34 cellular contexts compared by ENCODE assay signal in the genomic region with DNA sequence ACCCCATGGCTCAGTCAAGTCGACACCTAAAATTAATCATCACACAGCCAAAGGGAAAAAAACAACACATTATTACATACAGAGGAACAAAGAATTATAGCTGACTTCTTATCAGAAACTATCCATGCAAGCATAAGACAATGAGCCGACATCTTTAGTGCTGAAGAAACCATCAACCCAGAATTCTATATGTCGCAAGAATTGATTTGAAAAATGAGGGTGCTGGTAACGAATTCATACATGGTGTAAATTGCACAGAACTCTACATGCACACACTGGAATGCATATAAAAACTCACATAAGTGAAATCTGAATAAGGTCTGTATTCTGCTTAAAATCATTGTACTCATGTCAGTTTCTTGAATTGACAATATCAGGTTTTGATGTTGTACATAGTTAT.
"Had no signal": no experiment of that assay in that cellular context is flagged by ENCODE, and none has a peak within 500 bp of the region (broad histone marks: within the 10 kb centered on the region; RNA-seq: fewer than 3 reads in every experiment).

No MANE protein-coding gene starts in this region.

- H3K27me3 Mint-ChIP-seq: activated naive CD8-positive, alpha-beta T cell had no signal

- H3K27ac ChIP-seq: cardiac muscle cell, colonic mucosa, VCaP had no signal

- ATAC-seq: activated CD8-positive, alpha-beta memory T cell treated with anti-CD3 and anti-CD28 coated beads, Interleukin-2, amount 10 ng/mL, durations not matched to agents 7 days and 5 days; activated CD8-positive, alpha-beta T cell treated with anti-CD3 and anti-CD28 coated beads, Interleukin-2, amount 10 ng/mL, durations not matched to agents 7 days and 5 days; activated naive CD8-positive, alpha-beta T cell treated with anti-CD3 and anti-CD28 coated beads, Interleukin-2, amount 50 U/mL, for 24 hours; T-helper 17 cell had no signal

- H3K27me3 ChIP-seq: colonic mucosa had no signal

- H3K4me1 ChIP-seq: colonic mucosa had no signal

- H3K9me3 Mint-ChIP-seq: activated B cell treated with CpG ODN at 0.5 μM for 24 hours; activated CD4-positive, alpha-beta memory T cell treated with anti-CD3 and anti-CD28 coated beads for 36 hours; activated CD4-positive, alpha-beta T cell treated with anti-CD3 and anti-CD28 coated beads, Interleukin-2, amount 10 ng/mL, durations not matched to agents 24 days and 14 days; activated naive CD4-positive, alpha-beta T cell treated with anti-CD3 and anti-CD28 coated beads, Interleukin-2, amount 10 ng/mL, durations not matched to agents 7 days and 5 days; activated naive CD4-positive, alpha-beta T cell treated with anti-CD3 and anti-CD28 coated beads, Interleukin-2, amount 50 U/mL, for 24 hours; activated naive CD8-positive, alpha-beta T cell treated with anti-CD3 and anti-CD28 coated beads, Interleukin-2, amount 10 ng/mL, durations not matched to agents 7 days and 5 days; activated naive CD8-positive, alpha-beta T cell treated with anti-CD3 and anti-CD28 coated beads, Interleukin-2, amount 50 U/mL, for 24 hours; activated T-cell treated with anti-CD3 and anti-CD28 coated beads, Interleukin-2, amount 50 U/mL, for 24 hours; activated T-helper 2 cell treated with anti-CD3 and anti-CD28 coated beads, Interferon-gamma antibody, Interleukin-2, Interleukin-4, amounts not matched to agents 10 μg/mL and 5 μg/mL and 100 μg/mL, durations not matched to agents 14 hours and 24 hours and 36 hours; central memory CD8-positive, alpha-beta T cell had no signal

- H3K9me3 ChIP-seq: colonic mucosa had no signal

- H3K4me1 Mint-ChIP-seq: activated B cell treated with CpG ODN at 0.5 μM for 24 hours; activated CD4-positive, alpha-beta T cell treated with anti-CD3 and anti-CD28 coated beads, Interleukin-2, amount 10 ng/mL, durations not matched to agents 24 days and 14 days; activated naive CD4-positive, alpha-beta T cell treated with anti-CD3 and anti-CD28 coated beads, Interleukin-2, amount 10 ng/mL, durations not matched to agents 7 days and 5 days; activated naive CD4-positive, alpha-beta T cell treated with anti-CD3 and anti-CD28 coated beads, Interleukin-2, amount 50 U/mL, for 24 hours; activated naive CD8-positive, alpha-beta T cell treated with anti-CD3 and anti-CD28 coated beads, Interleukin-2, amount 10 ng/mL, durations not matched to agents 7 days and 5 days; activated naive CD8-positive, alpha-beta T cell treated with anti-CD3 and anti-CD28 coated beads, Interleukin-2, amount 50 U/mL, for 24 hours; central memory CD8-positive, alpha-beta T cell; T-helper 17 cell had no signal

- H3K4me3 ChIP-seq: cardiac muscle cell, colonic mucosa had no signal

- H3K4me3 Mint-ChIP-seq: activated B cell treated with CpG ODN at 0.5 μM for 24 hours; activated CD4-positive, alpha-beta memory T cell treated with anti-CD3 and anti-CD28 coated beads for 36 hours; activated CD4-positive, alpha-beta T cell treated with anti-CD3 and anti-CD28 coated beads, Interleukin-2, amount 10 ng/mL, durations not matched to agents 24 days and 14 days; activated CD8-positive, alpha-beta memory T cell treated with anti-CD3 and anti-CD28 coated beads, Interleukin-2, amount 10 ng/mL, durations not matched to agents 7 days and 5 days; activated CD8-positive, alpha-beta T cell treated with anti-CD3 and anti-CD28 coated beads, Interleukin-2, amount 10 ng/mL, durations not matched to agents 7 days and 5 days; activated naive CD4-positive, alpha-beta T cell treated with anti-CD3 and anti-CD28 coated beads, Interleukin-2, amount 10 ng/mL, durations not matched to agents 7 days and 5 days; activated naive CD4-positive, alpha-beta T cell treated with anti-CD3 and anti-CD28 coated beads, Interleukin-2, amount 50 U/mL, for 24 hours; activated naive CD8-positive, alpha-beta T cell; activated naive CD8-positive, alpha-beta T cell treated with anti-CD3 and anti-CD28 coated beads, Interleukin-2, amount 10 ng/mL, durations not matched to agents 7 days and 5 days; activated naive CD8-positive, alpha-beta T cell treated with anti-CD3 and anti-CD28 coated beads, Interleukin-2, amount 50 U/mL, for 24 hours; activated T-cell treated with anti-CD3 and anti-CD28 coated beads, Interleukin-2, amount 50 U/mL, for 24 hours; brain; central memory CD8-positive, alpha-beta T cell; T-helper 17 cell had no signal

- FAIRE-seq: bronchial epithelial cell had no signal

- H3K36me3 Mint-ChIP-seq: activated CD4-positive, alpha-beta memory T cell treated with anti-CD3 and anti-CD28 coated beads for 36 hours; activated CD8-positive, alpha-beta memory T cell treated with anti-CD3 and anti-CD28 coated beads, Interleukin-2, amount 10 ng/mL, durations not matched to agents 7 days and 5 days; activated naive CD4-positive, alpha-beta T cell treated with anti-CD3 and anti-CD28 coated beads, Interleukin-2, amount 10 ng/mL, durations not matched to agents 7 days and 5 days; activated naive CD4-positive, alpha-beta T cell treated with anti-CD3 and anti-CD28 coated beads, Interleukin-2, amount 50 U/mL, for 24 hours; activated naive CD8-positive, alpha-beta T cell; activated naive CD8-positive, alpha-beta T cell treated with anti-CD3 and anti-CD28 coated beads, Interleukin-2, amount 10 ng/mL, durations not matched to agents 7 days and 5 days; brain had no signal

- H3K27ac Mint-ChIP-seq: activated B cell treated with CpG ODN at 0.5 μM for 24 hours; activated CD4-positive, alpha-beta memory T cell treated with anti-CD3 and anti-CD28 coated beads for 36 hours; activated CD4-positive, alpha-beta T cell treated with anti-CD3 and anti-CD28 coated beads, Interleukin-2, amount 10 ng/mL, durations not matched to agents 24 days and 14 days; activated CD8-positive, alpha-beta memory T cell treated with anti-CD3 and anti-CD28 coated beads, Interleukin-2, amount 10 ng/mL, durations not matched to agents 7 days and 5 days; activated CD8-positive, alpha-beta T cell treated with anti-CD3 and anti-CD28 coated beads, Interleukin-2, amount 10 ng/mL, durations not matched to agents 7 days and 5 days; activated naive CD4-positive, alpha-beta T cell treated with anti-CD3 and anti-CD28 coated beads, Interleukin-2, amount 10 ng/mL, durations not matched to agents 7 days and 5 days; activated naive CD4-positive, alpha-beta T cell treated with anti-CD3 and anti-CD28 coated beads, Interleukin-2, amount 50 U/mL, for 24 hours; activated naive CD8-positive, alpha-beta T cell; activated naive CD8-positive, alpha-beta T cell treated with anti-CD3 and anti-CD28 coated beads, Interleukin-2, amount 10 ng/mL, durations not matched to agents 7 days and 5 days; activated naive CD8-positive, alpha-beta T cell treated with anti-CD3 and anti-CD28 coated beads, Interleukin-2, amount 50 U/mL, for 24 hours; activated T-cell treated with anti-CD3 and anti-CD28 coated beads, Interleukin-2, amount 50 U/mL, for 24 hours; activated T-helper 2 cell treated with anti-CD3 and anti-CD28 coated beads, Interferon-gamma antibody, Interleukin-2, Interleukin-4, amounts not matched to agents 10 μg/mL and 5 μg/mL and 100 μg/mL, durations not matched to agents 14 hours and 24 hours and 36 hours; T-helper 17 cell had no signal

- DNase-seq: activated B cell treated with CpG ODN at 0.5 μM for 24 hours; activated CD4-positive, alpha-beta memory T cell treated with anti-CD3 and anti-CD28 coated beads for 36 hours; activated CD4-positive, alpha-beta T cell treated with anti-CD3 and anti-CD28 coated beads for 4 hours; activated CD4-positive, alpha-beta T cell treated with anti-CD3 and anti-CD28 coated beads, Interleukin-2, amount 10 ng/mL, durations not matched to agents 24 days and 14 days; activated CD4-positive, alpha-beta T cell treated with anti-CD3 and anti-CD28 coated beads, Interleukin-2, amount 50 U/mL, for 1 hour; activated CD4-positive, alpha-beta T cell treated with anti-CD3 and anti-CD28 coated beads, Interleukin-2, amount 50 U/mL, for 4 hours; activated CD4-positive, CD25-positive, alpha-beta regulatory T cell treated with anti-CD3 and anti-CD28 coated beads, Interleukin-2, amount 50 U/mL, for 72 hours; activated CD8-positive, alpha-beta memory T cell treated with anti-CD3 and anti-CD28 coated beads for 24 hours; activated CD8-positive, alpha-beta memory T cell treated with anti-CD3 and anti-CD28 coated beads, Interleukin-2, amount 10 ng/mL, durations not matched to agents 7 days and 5 days; activated CD8-positive, alpha-beta memory T cell treated with anti-CD3 and anti-CD28 coated beads, Interleukin-2, amount 50 U/mL, for 48 hours; activated CD8-positive, alpha-beta T cell treated with anti-CD3 and anti-CD28 coated beads, Interleukin-2, amount 10 ng/mL, durations not matched to agents 7 days and 5 days; activated effector memory CD4-positive, alpha-beta T cell treated with Interleukin-2 at 50 U/mL for 16 hours; activated gamma-delta T cell; activated naive CD4-positive, alpha-beta T cell treated with anti-CD3 and anti-CD28 coated beads, Interleukin-2, amount 10 ng/mL, durations not matched to agents 7 days and 5 days; activated naive CD4-positive, alpha-beta T cell treated with Interleukin-2 at 50 U/mL for 16 hours; activated naive CD8-positive, alpha-beta T cell treated with anti-CD3 and anti-CD28 coated beads, Interleukin-2, amount 10 ng/mL, durations not matched to agents 7 days and 5 days; activated naive CD8-positive, alpha-beta T cell treated with anti-CD3 and anti-CD28 coated beads, Interleukin-2, amount 50 U/mL, for 24 hours; activated T-cell treated with anti-CD3 and anti-CD28 coated beads, Interleukin-2, amount 50 U/mL, for 24 hours; activated T-cell treated with anti-CD3 and anti-CD28 coated beads, Interleukin-2, amount 50 U/mL, for 48 hours; amniotic stem cell; aorta; caudate nucleus; cerebellar nuclear complex; colonic mucosa; T-helper 17 cell; T1000 had no signal

- H3K36me3 ChIP-seq: cardiac muscle cell, colonic mucosa had no signal
